ENCODE assay signal across 9 cellular contexts in genomic region chr18:28177828-28178635, GRCh38. TPM values are rescaled to one million over a fixed set of nuclear protein-coding genes. Genes with fewer than 3 reads are reported as not detected.
DNase-seq lines count a peak whose midpoint lies in the region; ATAC-seq, FAIRE-seq and TF ChIP-seq lines count a peak whose summit lies in the region.
"Had no signal": no experiment of that assay in that cellular context is flagged by ENCODE, and none has a peak within 500 bp of the region (broad histone marks: within the 10 kb centered on the region; RNA-seq: fewer than 3 reads in every experiment).

No MANE protein-coding gene starts in this region.

- peaks cover 0 to 4% (median 0%) of the 10 kb centered on the region in 3 donors for H3K36me3 Mint-ChIP-seq in immature natural killer cell

- WGBS in small intestine, 3 donors: 1 to 2% (median 2%) methylated on average over 41 to 83 of the region's 83 CpGs

- H3K27ac ChIP-seq in small intestine (ENCODE audit: low read depth in 1 of 2, low read length in 1 of 2): no peak overlapping the region
- H3K27ac ChIP-seq: epithelial cell of prostate had no signal

- in situ Hi-C loops in T47D (cut with HindIII; ENCODE audit: low pct_unique_long_range_greater_than_20kb, low sequenced_read_pairs): no loop called here

- H3K27me3 Mint-ChIP-seq in immature natural killer cell (ENCODE audit: low read depth in 3 of 3): peaks cover 10 to 17% (median 16%) of the 10 kb centered on the region in 3 donors

- no peaks in the 10 kb centered on the region for H3K36me3 ChIP-seq in small intestine (ENCODE audit: control insufficient read depth in 2 of 2, insufficient read depth in 2 of 2, low read length in 2 of 2)

- peak overlapping the region; percentile 7 to 22 for H3K4me3 ChIP-seq in small intestine (ENCODE audit: low read depth in 1 of 2, low read length in 2 of 2)

- H3K9me3 Mint-ChIP-seq in immature natural killer cell: peaks cover 0 to 10% (median 0%) of the 10 kb centered on the region in 6 donors

- peak overlapping the region; percentile 73 to 86 (median 78) for H3K4me3 Mint-ChIP-seq in immature natural killer cell

- DNase-seq in AG09319 (ENCODE audit: extremely low read depth, low read depth) (no peak), NCI-H446 treated with DMSO at 0.1 percent for 48 hours (lab: John Stamatoyannopoulos, UW) (peak; percentile 24), T47D (ENCODE audit: low read depth in 1 of 2, low spot score in 1 of 2) (peak; percentile 37 to 84), immature natural killer cell (peak in 1 of 3 donors; percentile 9), small intestine (no peak), posterior vena cava (ENCODE audit: low spot score) (no peak)

- TF ChIP-seq CTCF in AG09319 (IDR thresholded peaks at IDR 0.05; ENCODE audit: low read depth, low read length): peak; percentile 27

- H3K4me1 ChIP-seq in small intestine (ENCODE audit: control insufficient read depth in 2 of 2, insufficient read depth in 1 of 2, low read depth in 1 of 2, low read length in 1 of 2): no peaks in the 10 kb centered on the region

- H3K27me3 ChIP-seq in small intestine (ENCODE audit: control insufficient read depth in 2 of 2, insufficient read depth in 2 of 2, low read length in 2 of 2): peaks cover 14 to 25% of the 10 kb centered on the region in 2 donors

- H3K4me1 Mint-ChIP-seq in immature natural killer cell: peaks cover 14 to 25% of the 10 kb centered on the region in 2 donors

- no peak overlapping the region for H3K27ac Mint-ChIP-seq in immature natural killer cell

- FAIRE-seq in small intestine (lab: Jason Lieb, UNC): no peak

- no peaks in the 10 kb centered on the region for H3K9me3 ChIP-seq in small intestine (ENCODE audit: control insufficient read depth, low read depth)

- intact Hi-C loops in posterior vena cava (cut with DNase I): no loop called here

- ATAC-seq in GM21360 (IDR thresholded peaks at IDR 0.05; ENCODE audit: unreplicated experiment) (peak; percentile 17), HG03565 (IDR thresholded peaks at IDR 0.05; ENCODE audit: unreplicated experiment) (no peak)

RNA-seq across cellular contexts. Expression of gene CDH2, which starts 1.1 kb away (rescaled TPM):
- polyA plus RNA-seq in immature natural killer cell (under 1 TPM in 1 of 3 donors, not detected in 2; 0.26 TPM), small intestine (1 to 10 TPM in 2 of 3 donors, not detected in 1; 1.1 to 1.5 TPM)
- total RNA-seq in posterior vena cava: 10 to 100 TPM in 1 of 2 donors, 1 to 10 TPM in 1; 6.0 to 12.0 TPM

Comparison
In these comparisons a context has a peak if more than half of its experiments do, and no peak if none do; other contexts are left out.
1. DNase-seq: peak in NCI-H446 treated with DMSO at 0.1 percent for 48 hours (single experiment) and T47D (2 of 2); none in AG09319 (single experiment), small intestine (single experiment) and posterior vena cava (single experiment).